Comparison of ENCODE assay signal across 17 cellular contexts in genomic region chr4:1996866-1997611, GRCh38.
"Had no signal": no experiment of that assay in that cellular context is flagged by ENCODE, and none has a peak within 500 bp of the region (broad histone marks: within the 10 kb centered on the region; RNA-seq: fewer than 3 reads in every experiment).

No MANE protein-coding gene starts in this region.

- H3K4me1 ChIP-seq: colonic mucosa, psoas muscle, right lobe of liver had no signal

- H3K36me3 ChIP-seq: colonic mucosa, right lobe of liver, transverse colon had no signal

- ATAC-seq: left colon; right lobe of liver; stimulated activated effector memory CD8-positive, alpha-beta T cell treated with anti-CD3 and anti-CD28 coated beads, Interleukin-12 subunit alpha, Interleukin-12 subunit beta, amount 100 ng/mL, for 72 hours had no signal

- H3K9me3 ChIP-seq: colonic mucosa, psoas muscle, right lobe of liver had no signal

- H3K27me3 ChIP-seq: colonic mucosa, right lobe of liver, transverse colon had no signal

- DNase-seq: colonic mucosa; dermis blood vessel endothelial cell; endodermal cell; erythroblast; foreskin melanocyte; hippocampal formation; left colon; mesendoderm; naive B cell; occipital lobe; psoas muscle; retina; right lobe of liver; stimulated activated CD4-positive, alpha-beta T cell treated with anti-CD3 and anti-CD28 coated beads, Interleukin-4, amount 100 ng/mL, for 1 hour; stimulated activated CD8-positive, alpha-beta memory T cell treated with anti-CD3 and anti-CD28 coated beads, Interleukin-4, amount 100 ng/mL, for 48 hours; transverse colon had no signal

- H3K27ac ChIP-seq: colonic mucosa, psoas muscle, right lobe of liver, transverse colon had no signal

- H3K4me3 ChIP-seq: colonic mucosa, psoas muscle, right lobe of liver, transverse colon had no signal
